Comparison of ENCODE assay signal across 24 cellular contexts in genomic region chr12:131461096-131461495, GRCh38.
"Had no signal": no experiment of that assay in that cellular context is flagged by ENCODE, and none has a peak within 500 bp of the region (broad histone marks: within the 10 kb centered on the region; RNA-seq: fewer than 3 reads in every experiment).

No MANE protein-coding gene starts in this region.

- H3K36me3 ChIP-seq: esophagus squamous epithelium, left lung, neural progenitor cell, prostate gland, right atrium auricular region, thyroid gland had no signal

- H3K4me3 Mint-ChIP-seq: effector memory CD8-positive, alpha-beta T cell; naive thymus-derived CD4-positive, alpha-beta T cell; nephron; neural progenitor cell; stimulated activated naive CD8-positive, alpha-beta T cell treated with anti-CD3 and anti-CD28 coated beads, Interleukin-15, amount 100 ng/mL, for 72 hours had no signal

- H3K27ac Mint-ChIP-seq: effector memory CD8-positive, alpha-beta T cell; naive thymus-derived CD4-positive, alpha-beta T cell; nephron; neural progenitor cell; stimulated activated naive CD8-positive, alpha-beta T cell treated with anti-CD3 and anti-CD28 coated beads, Interleukin-15, amount 100 ng/mL, for 72 hours had no signal

- H3K9ac ChIP-seq: neural progenitor cell had no signal

- ATAC-seq: effector memory CD8-positive, alpha-beta T cell; left lung; naive thymus-derived CD4-positive, alpha-beta T cell; sciatic nerve; stimulated activated naive CD8-positive, alpha-beta T cell treated with anti-CD3 and anti-CD28 coated beads, Interleukin-15, amount 100 ng/mL, for 72 hours had no signal

- H3K4me2 ChIP-seq: neural progenitor cell, smooth muscle cell had no signal

- H3K27ac ChIP-seq: coronary artery, esophagus squamous epithelium, left lung, neural progenitor cell, prostate gland, right atrium auricular region, thyroid gland had no signal

- DNase-seq: dermis blood vessel endothelial cell; effector memory CD8-positive, alpha-beta T cell; erythroblast; esophagus squamous epithelium; foreskin melanocyte; kidney; mesendoderm; naive thymus-derived CD4-positive, alpha-beta T cell; stimulated activated CD4-positive, alpha-beta T cell treated with anti-CD3 and anti-CD28 coated beads, Interleukin-12 subunit alpha, Interleukin-12 subunit beta, amount 100 ng/mL, for 4 hours; stimulated activated CD4-positive, alpha-beta T cell treated with anti-CD3 and anti-CD28 coated beads, Interleukin-1b, Interleukin-23, amount 100 ng/mL, for 48 hours; stimulated activated CD4-positive, alpha-beta T cell treated with anti-CD3 and anti-CD28 coated beads, Interleukin-4, amount 100 ng/mL, for 1 hour; stimulated activated CD8-positive, alpha-beta memory T cell treated with anti-CD3 and anti-CD28 coated beads, Interleukin-4, amount 100 ng/mL, for 48 hours; stimulated activated naive CD4-positive, alpha-beta T cell; stimulated activated naive CD8-positive, alpha-beta T cell treated with anti-CD3 and anti-CD28 coated beads, Interleukin-15, amount 100 ng/mL, for 72 hours; thyroid gland; trophoblast cell had no signal

- H3K9me3 Mint-ChIP-seq: effector memory CD8-positive, alpha-beta T cell; nephron; neural progenitor cell; stimulated activated naive CD8-positive, alpha-beta T cell treated with anti-CD3 and anti-CD28 coated beads, Interleukin-15, amount 100 ng/mL, for 72 hours had no signal

- H3K36me3 Mint-ChIP-seq: neural progenitor cell had no signal

- H3K4me1 ChIP-seq: left lung, neural progenitor cell, prostate gland, right atrium auricular region, thyroid gland had no signal

- H3K27me3 ChIP-seq: neural progenitor cell, right atrium auricular region, thyroid gland had no signal

- H3K4me1 Mint-ChIP-seq: naive thymus-derived CD4-positive, alpha-beta T cell; nephron; stimulated activated naive CD8-positive, alpha-beta T cell treated with anti-CD3 and anti-CD28 coated beads, Interleukin-15, amount 100 ng/mL, for 72 hours had no signal

- H2AFZ ChIP-seq: neural progenitor cell had no signal

- H3K4me3 ChIP-seq: coronary artery, esophagus squamous epithelium, left lung, neural progenitor cell, prostate gland, right atrium auricular region, smooth muscle cell, thyroid gland had no signal

- H3K9me3 ChIP-seq: esophagus squamous epithelium, left lung, prostate gland, right atrium auricular region, thyroid gland had no signal
